Comparison of ENCODE assay signal across 15 cellular contexts in genomic region chr5:10667431-10668057, GRCh38.
DNase-seq lines count a peak whose midpoint lies in the region; ATAC-seq, FAIRE-seq and TF ChIP-seq lines count a peak whose summit lies in the region.
"Had no signal": no experiment of that assay in that cellular context is flagged by ENCODE, and none has a peak within 500 bp of the region (broad histone marks: within the 10 kb centered on the region; RNA-seq: fewer than 3 reads in every experiment).

No MANE protein-coding gene starts in this region.

- no peak for TF ChIP-seq RAD21 in H1 (IDR thresholded peaks at IDR 0.05 in 1 of 2, conservative IDR thresholded peaks at IDR 0.05 in 1 of 2; ENCODE audit: low read depth in 2 of 2, low read length in 2 of 2)

- H4K8ac ChIP-seq in H1 (ENCODE audit: extremely low read depth, insufficient read depth, low read length): no peak overlapping the region

- H3K4ac ChIP-seq in H1 (replicated peaks; ENCODE audit: insufficient read length, low read depth, low read length): no peak overlapping the region

- H3K4me3 ChIP-seq in SJCRH30 (no peak overlapping the region), H1 (ENCODE audit: extremely low read depth in 1 of 4, insufficient read depth in 2 of 4, low read depth in 3 of 4, low read length in 4 of 4) (no peak overlapping the region), GM23248 (no peak overlapping the region)
- H3K4me3 ChIP-seq: BLaER1 treated with 17β-estradiol and CSF1 and Interleukin-3, amounts not matched to agents 10 nM and 100 nM; HAP-1 had no signal

- H4K91ac ChIP-seq in H1 (replicated peaks; ENCODE audit: insufficient read length, low read length): no peak overlapping the region

- H4K20me1 ChIP-seq in H1 (replicated peaks in 1 of 2; ENCODE audit: control insufficient read depth in 1 of 2, insufficient read depth in 2 of 2, low read length in 2 of 2) (peaks cover 0 to 5% of the 10 kb centered on the region in 2 experiments), GM23248 (ENCODE audit: insufficient read depth) (no peaks in the 10 kb centered on the region)
- H4K20me1 ChIP-seq: BLaER1 treated with 17β-estradiol and CSF1 and Interleukin-3, amounts not matched to agents 10 nM and 100 nM had no signal

- H3K36me3 ChIP-seq in SJCRH30 (no peaks in the 10 kb centered on the region), H1 (ENCODE audit: control insufficient read depth in 2 of 4, insufficient read depth in 4 of 4, low read length in 3 of 4) (no peaks in the 10 kb centered on the region), GM23248 (ENCODE audit: low read depth) (no peaks in the 10 kb centered on the region)
- H3K36me3 ChIP-seq: BLaER1 treated with 17β-estradiol and CSF1 and Interleukin-3, amounts not matched to agents 10 nM and 100 nM; HAP-1 had no signal

- no peak overlapping the region for H4K5ac ChIP-seq in H1 (ENCODE audit: insufficient read length, low read depth, low read length)

- ATAC-seq in activated CD4-positive, CD25-positive, alpha-beta regulatory T cell treated with anti-CD3 and anti-CD28 coated beads, Interleukin-2, amount 50 U/mL, for 24 hours: no peak
- ATAC-seq in GM21619 (IDR thresholded peaks at IDR 0.05; ENCODE audit: unreplicated experiment): no peak

- in situ Hi-C loops in GM23248 (cut with MboI): no loop called here

- no peak for TF ChIP-seq EP300 in H1 (IDR thresholded peaks at IDR 0.05; ENCODE audit: borderline replicate concordance in 1 of 2, low read depth in 2 of 2, low read length in 2 of 2)

- H3K4me2 ChIP-seq in H1 (ENCODE audit: insufficient read depth in 1 of 2, low read depth in 2 of 2, low read length in 2 of 2): no peak overlapping the region
- H3K4me2 ChIP-seq in GM23248 (ENCODE audit: unreplicated experiment): no peak overlapping the region
- H3K4me2 ChIP-seq: BLaER1 treated with 17β-estradiol and CSF1 and Interleukin-3, amounts not matched to agents 10 nM and 100 nM had no signal

- no peak overlapping the region for H3K14ac ChIP-seq in H1 (ENCODE audit: insufficient read length)

- no peaks in the 10 kb centered on the region for H3F3A ChIP-seq in GM23248 (ENCODE audit: insufficient read depth)

- peaks cover 6% of the 10 kb centered on the region; the same call in 1 of the 2 replicates for H3K23me2 ChIP-seq in H1 (ENCODE audit: low read depth, low read length)

- H3K79me2 ChIP-seq in H1 (ENCODE audit: control insufficient read depth in 1 of 2, insufficient read depth in 2 of 2, low read length in 2 of 2): no peaks in the 10 kb centered on the region
- no peaks in the 10 kb centered on the region for H3K79me2 ChIP-seq in GM23248 (ENCODE audit: insufficient read depth)

- no peaks in the 10 kb centered on the region for H3K79me1 ChIP-seq in H1 (ENCODE audit: low read depth, low read length)

- H3K23ac ChIP-seq in H1 (ENCODE audit: insufficient read length): no peak overlapping the region

- H2BK20ac ChIP-seq in H1 (ENCODE audit: low read length): no peak overlapping the region

- H3K9me2 ChIP-seq in GM23248 (ENCODE audit: insufficient read depth): no peaks in the 10 kb centered on the region

- no peak overlapping the region for H2BK15ac ChIP-seq in H1 (ENCODE audit: low read length)

- no peak overlapping the region for H2AK5ac ChIP-seq in H1 (ENCODE audit: low read depth, low read length)

- WGBS in H1 (ENCODE audit: extremely low coverage in 1 of 2, insufficient coverage in 1 of 2, insufficient read length in 1 of 2, insufficient replicate concordance in 2 of 2, low coverage in 1 of 2, low lambda C conversion rate in 2 of 2, missing lambda C conversion rate in 1 of 2), 2 experiments: 78% methylated on average over 6 of the region's 6 CpGs; no CpG with 5 or more reads in 1 of the 2 experiments
- WGBS in GM23248 (ENCODE audit: low coverage in 1 of 2, low lambda C conversion rate in 2 of 2, missing lambda C conversion rate in 2 of 2), 2 experiments: 72 to 78% methylated on average over 6 of the region's 6 CpGs

- no peak for FAIRE-seq in H1 (lab: Jason Lieb, UNC)

- H2AFZ ChIP-seq in H1 (ENCODE audit: low read length) (no peak overlapping the region), GM23248 (no peak overlapping the region)

- no peak overlapping the region for H2BK12ac ChIP-seq in H1 (ENCODE audit: low read depth, low read length)

- peak; percentile 8 for DNase-seq in activated CD4-positive, CD25-positive, alpha-beta regulatory T cell treated with anti-CD3 and anti-CD28 coated beads, Interleukin-2, amount 50 U/mL, for 72 hours
- DNase-seq in SJCRH30: no peak
- DNase-seq in H1 (ENCODE audit: low read depth in 1 of 2, low spot score in 2 of 2): no peak
- DNase-seq in stimulated activated naive CD4-positive, alpha-beta T cell (lab: John Stamatoyannopoulos, UW): no peak
- no peak for DNase-seq in GM23248
- DNase-seq: ACHN; CD4-positive, CD25-positive, alpha-beta regulatory T cell; DMS53; GOT3; HFFc6 had no signal

- H3K27ac ChIP-seq in SJCRH30: peak overlapping the region; percentile 52
- no peak overlapping the region for H3K27ac ChIP-seq in H1 (ENCODE audit: low read depth, low read length)
- no peak overlapping the region for H3K27ac ChIP-seq in GM23248
- H3K27ac ChIP-seq: 22Rv1; BLaER1 treated with 17β-estradiol and CSF1 and Interleukin-3, amounts not matched to agents 10 nM and 100 nM had no signal

- H3K9ac ChIP-seq in H1 (replicated peaks in 1 of 4; ENCODE audit: extremely low read depth in 1 of 4, low read depth in 3 of 4, low read length in 3 of 4) (no peak overlapping the region), GM23248 (no peak overlapping the region)
- H3K9ac ChIP-seq: BLaER1 treated with 17β-estradiol and CSF1 and Interleukin-3, amounts not matched to agents 10 nM and 100 nM had no signal

- no peak overlapping the region for H2BK5ac ChIP-seq in H1 (ENCODE audit: low read depth, low read length)

- TF ChIP-seq POLR2A in H1 (IDR thresholded peaks at IDR 0.05; ENCODE audit: control extremely low read depth in 1 of 2, low read depth in 2 of 2, low read length in 2 of 2): no peak

- CTCF ChIA-PET in H1 (lab: Charles Lee; ENCODE audit: partially characterized antibody): interaction anchor here (0.8 to 3.5 kb wide), 6 partner anchors 25 to 216 kb away, joined by 3 to 14 read pairs (median 3); no protein-coding TSS in a partner anchor

- peaks cover 10% of the 10 kb centered on the region for H3K4me1 ChIP-seq in SJCRH30
- peaks cover 4 to 11% (median 10%) of the 10 kb centered on the region in 4 experiments; a peak in 4 of 7 replicates for H3K4me1 ChIP-seq in H1 (replicated peaks in 1 of 4; ENCODE audit: control insufficient read depth in 3 of 4, insufficient read depth in 4 of 4, low read length in 3 of 4)
- 0 out of 2 replicates have a peak, but pooled peaks cover 4% of the 10 kb centered on the region for H3K4me1 ChIP-seq in GM23248 (ENCODE audit: insufficient read depth)
- H3K4me1 ChIP-seq: HAP-1 had no signal

- no peak overlapping the region for H3K18ac ChIP-seq in H1 (ENCODE audit: extremely low read depth, low read length)

- POLR2A ChIA-PET in H1 (lab: Charles Lee; ENCODE audit: partially characterized antibody): interaction anchor here (1.0 kb wide), 1 partner anchor 398 kb away, joined by 3 read pairs; no protein-coding TSS in a partner anchor

- no peaks in the 10 kb centered on the region for H3K9me3 ChIP-seq in SJCRH30 (replicated peaks)
- H3K9me3 ChIP-seq in H1 (ENCODE audit: insufficient read depth in 2 of 2, low read depth in 1 of 2, low read length in 1 of 2): no peaks in the 10 kb centered on the region
- H3K9me3 ChIP-seq in GM23248 (ENCODE audit: low read depth): no peaks in the 10 kb centered on the region
- H3K9me3 ChIP-seq: HAP-1 had no signal

- TF ChIP-seq CTCF in H1 (IDR thresholded peaks at IDR 0.05; ENCODE audit: control extremely low read depth in 1 of 3, insufficient read depth in 1 of 3, low read depth in 1 of 3, low read length in 3 of 3): no peak

- H3K27me3 ChIP-seq in SJCRH30: no peaks in the 10 kb centered on the region
- H3K27me3 ChIP-seq in H1 (replicated peaks in 1 of 4; ENCODE audit: control insufficient read depth in 3 of 4, extremely low read depth in 1 of 4, insufficient read depth in 3 of 4, low read length in 3 of 4): no peaks in the 10 kb centered on the region
- H3K27me3 ChIP-seq in GM23248 (replicated peaks; ENCODE audit: insufficient read depth): no peaks in the 10 kb centered on the region
- H3K27me3 ChIP-seq: BLaER1 treated with 17β-estradiol and CSF1 and Interleukin-3, amounts not matched to agents 10 nM and 100 nM had no signal

- H2BK120ac ChIP-seq in H1 (replicated peaks; ENCODE audit: low read depth, low read length): no peak overlapping the region

- no peak overlapping the region for H3K56ac ChIP-seq in H1 (replicated peaks; ENCODE audit: insufficient read length, low read depth, low read length)

TF ChIP-seq in H1, 55 proteins besides CTCF, POLR2A, EP300 and RAD21:
- no peak for TF ChIP-seq USF2 (IDR thresholded peaks at IDR 0.05; ENCODE audit: low read length)
- peak; percentile 37; the same call in 1 of the 2 replicates for TF ChIP-seq MAFK (IDR thresholded peaks at IDR 0.05; ENCODE audit: low read depth, low read length)
- TF ChIP-seq SP2 (IDR thresholded peaks at IDR 0.05; ENCODE audit: low read length): no peak
